8 cellular contexts compared by ENCODE assay signal in the genomic region with DNA sequence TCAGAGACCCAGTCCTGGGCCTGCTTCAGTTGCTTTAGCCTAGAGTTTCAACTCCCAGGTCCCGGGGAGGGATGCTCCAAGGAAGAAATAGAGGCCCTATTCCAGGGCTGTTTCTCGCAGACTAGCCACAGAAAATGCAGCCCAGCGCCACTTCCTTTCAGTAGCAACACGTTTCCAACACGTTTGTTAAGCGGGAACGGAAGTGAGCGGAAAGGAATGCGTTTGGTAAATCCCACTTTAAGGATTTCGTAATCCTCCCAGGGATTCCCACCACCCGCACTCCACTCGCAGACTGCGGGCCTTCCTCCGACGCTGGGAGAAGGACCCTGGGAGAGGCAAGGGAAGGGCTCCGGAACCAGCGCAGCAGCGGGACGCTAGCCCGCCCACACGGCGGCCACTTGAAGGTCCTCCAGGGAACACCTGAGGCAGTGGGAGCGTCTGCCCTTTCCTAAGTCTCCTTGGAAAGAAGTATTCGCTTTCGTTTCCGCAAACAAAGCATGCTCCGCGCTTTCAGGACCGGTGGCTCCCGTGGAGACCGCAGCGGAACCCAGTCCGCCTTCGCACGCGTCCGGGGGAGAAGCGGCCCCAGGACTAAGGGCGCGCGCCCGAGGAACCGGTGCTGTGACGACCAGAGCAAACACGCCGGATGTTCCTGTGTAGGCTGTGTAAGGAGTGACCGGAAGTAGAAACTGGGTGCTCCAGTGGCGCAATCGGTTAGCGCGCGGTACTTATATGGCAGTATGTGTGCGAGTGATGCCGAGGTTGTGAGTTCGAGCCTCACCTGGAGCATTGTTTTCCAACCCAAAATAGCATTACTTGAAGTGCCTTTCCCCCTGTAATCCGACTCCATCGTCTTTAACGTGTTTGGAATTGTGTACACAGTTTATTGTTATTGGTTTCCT.
DNase-seq lines count a peak whose midpoint lies in the region; ATAC-seq, FAIRE-seq and TF ChIP-seq lines count a peak whose summit lies in the region.

No MANE protein-coding gene starts in this region.

- TSS peak; percentile 60 for BruUV-seq in endothelial cell of umbilical vein (replicated peaks; lab: Mats Ljungman, UMichigan)

- peaks cover 11% of the 10 kb centered on the region for H3K4me1 Mint-ChIP-seq in activated CD8-positive, alpha-beta memory T cell treated with anti-CD3 and anti-CD28 coated beads, Interleukin-2, amount 10 ng/mL, durations not matched to agents 7 days and 5 days

- H3K27me3 Mint-ChIP-seq in activated CD8-positive, alpha-beta memory T cell treated with anti-CD3 and anti-CD28 coated beads, Interleukin-2, amount 10 ng/mL, durations not matched to agents 7 days and 5 days = peaks cover 22% of the 10 kb centered on the region

- peak overlapping the region; percentile 98 for H4K8ac ChIP-seq in mesenchymal stem cell (ENCODE audit: low read length)

- peak; percentile 82 for ATAC-seq in HG02623 (IDR thresholded peaks at IDR 0.05; ENCODE audit: unreplicated experiment)
- ATAC-seq in activated CD8-positive, alpha-beta memory T cell treated with anti-CD3 and anti-CD28 coated beads, Interleukin-2, amount 10 ng/mL, durations not matched to agents 7 days and 5 days = peak; percentile 82

- peak overlapping the region; percentile 83 for H3K4me2 ChIP-seq in endothelial cell of umbilical vein (ENCODE audit: insufficient read depth, low read length)
- peak overlapping the region; percentile 51 for H3K4me2 ChIP-seq in mesenchymal stem cell (ENCODE audit: low read length, poor library complexity, severe bottlenecking)

- H3K4me3 Mint-ChIP-seq in activated CD8-positive, alpha-beta memory T cell treated with anti-CD3 and anti-CD28 coated beads, Interleukin-2, amount 10 ng/mL, durations not matched to agents 7 days and 5 days = peak overlapping the region; percentile 78

- H3K27me3 ChIP-seq in endothelial cell of umbilical vein (ENCODE audit: control insufficient read depth in 2 of 2, insufficient read depth in 2 of 2, low read length in 2 of 2) = peaks cover 4 to 8% of the 10 kb centered on the region in 2 experiments
- no peaks in the 10 kb centered on the region for H3K27me3 ChIP-seq in mesenchymal stem cell (ENCODE audit: control insufficient read depth in 1 of 2, insufficient read depth in 1 of 2, low read length in 2 of 2)

- no peak overlapping the region for H3K23ac ChIP-seq in mesenchymal stem cell (ENCODE audit: low read length in 2 of 2)

- H4K91ac ChIP-seq in mesenchymal stem cell (ENCODE audit: low read length) = peak overlapping the region; percentile 81

- TF ChIP-seq CTCF in endothelial cell of umbilical vein (IDR thresholded peaks at IDR 0.05; ENCODE audit: extremely low read depth in 1 of 2, insufficient read depth in 1 of 2, low read depth in 1 of 2, low read length in 2 of 2) = no peak

- DNase-seq in Daoy (ENCODE audit: low read depth) = peak; percentile 96
- peak; percentile 76 for DNase-seq in NCI-H345 treated with DMSO at 0.1 percent for 48 hours (lab: John Stamatoyannopoulos, UW; ENCODE audit: unreplicated experiment)
- peak; percentile 71 for DNase-seq in activated CD8-positive, alpha-beta memory T cell treated with anti-CD3 and anti-CD28 coated beads, Interleukin-2, amount 10 ng/mL, durations not matched to agents 7 days and 5 days
- peak; percentile 69 for DNase-seq in endothelial cell of umbilical vein (ENCODE audit: low read depth, low spot score)
- DNase-seq in mesenchymal stem cell = peak; percentile 92
- DNase-seq in stimulated activated CD4-positive, alpha-beta T cell treated with anti-CD3 and anti-CD28 coated beads, TNF-alpha, amount 100 ng/mL, for 48 hours (ENCODE audit: low read depth in 3 of 3) = peak; percentile 34 to 54 (median 44)
- no peak for DNase-seq in NCI-H1694 (lab: John Stamatoyannopoulos, UW)

- no peaks in the 10 kb centered on the region for H3K4me1 ChIP-seq in endothelial cell of umbilical vein (ENCODE audit: control insufficient read depth, extremely low read depth, insufficient read depth, low read length)
- no peaks in the 10 kb centered on the region for H3K4me1 ChIP-seq in mesenchymal stem cell (ENCODE audit: control insufficient read depth, insufficient read depth, low read depth, low read length)

- peak; percentile 94 for FAIRE-seq in endothelial cell of umbilical vein (lab: Jason Lieb, UNC)

- H2AK5ac ChIP-seq in mesenchymal stem cell (ENCODE audit: low read length, severe bottlenecking) = no peak overlapping the region

- no peaks in the 10 kb centered on the region for H3K79me1 ChIP-seq in mesenchymal stem cell (replicated peaks; ENCODE audit: low read length, poor library complexity, severe bottlenecking)

- intact Hi-C loops in endothelial cell of umbilical vein (cut with micrococcal nuclease) = no loop called here

- H4K20me1 ChIP-seq in endothelial cell of umbilical vein (replicated peaks; ENCODE audit: control insufficient read depth, extremely low read depth, insufficient read depth, low read length) = no peaks in the 10 kb centered on the region

- H3K36me3 Mint-ChIP-seq in activated CD8-positive, alpha-beta memory T cell treated with anti-CD3 and anti-CD28 coated beads, Interleukin-2, amount 10 ng/mL, durations not matched to agents 7 days and 5 days = no peaks in the 10 kb centered on the region

- peak overlapping the region; percentile 8 for H2BK15ac ChIP-seq in mesenchymal stem cell (ENCODE audit: low read depth, poor library complexity, severe bottlenecking)

- CTCF ChIA-PET in activated CD8-positive, alpha-beta memory T cell treated with anti-CD3 and anti-CD28 coated beads, Interleukin-2, amount 10 ng/mL, durations not matched to agents 7 days and 5 days (lab: Charles Lee) = no interaction called here
- CTCF ChIA-PET in endothelial cell of umbilical vein (lab: Charles Lee) = no interaction called here

- H3K27ac ChIP-seq in endothelial cell of umbilical vein (ENCODE audit: insufficient read depth, low read depth, low read length) = peak overlapping the region; percentile 30
- H3K27ac ChIP-seq in mesenchymal stem cell (ENCODE audit: low read length, poor library complexity, severe bottlenecking) = peak overlapping the region; percentile 94

- peak overlapping the region in 1 of 2 experiments; percentile 79 for H3K14ac ChIP-seq in mesenchymal stem cell (ENCODE audit: low read length in 2 of 2)

- H3K36me3 ChIP-seq in endothelial cell of umbilical vein (ENCODE audit: control insufficient read depth in 2 of 2, extremely low read depth in 1 of 2, insufficient read depth in 2 of 2, low read length in 2 of 2) (no peaks in the 10 kb centered on the region), mesenchymal stem cell (ENCODE audit: control insufficient read depth in 1 of 2, insufficient read depth in 2 of 2, low read depth in 1 of 2, low read length in 2 of 2) (no peaks in the 10 kb centered on the region)

- under 1% methylated on average over 48 of the region's 58 CpGs for WGBS in mesenchymal stem cell

- no peaks in the 10 kb centered on the region for H3K9me1 ChIP-seq in endothelial cell of umbilical vein (replicated peaks; ENCODE audit: control insufficient read depth, extremely low read depth, insufficient read depth, low read length)

- H3K4me3 ChIP-seq in endothelial cell of umbilical vein (replicated peaks in 1 of 3; ENCODE audit: insufficient read depth in 1 of 3, low read depth in 1 of 3, low read length in 3 of 3) = peak overlapping the region; percentile 5 to 71 (median 64)
- H3K4me3 ChIP-seq in mesenchymal stem cell (ENCODE audit: insufficient read depth in 1 of 2, low read depth in 1 of 2, low read length in 2 of 2) = peak overlapping the region; percentile 74 to 90

- dilution Hi-C loops in endothelial cell of umbilical vein (cut with MboI; ENCODE audit: extremely low pct_ligation_motif_present, low sequenced_read_pairs) = no loop called here

- H2AFZ ChIP-seq in endothelial cell of umbilical vein (ENCODE audit: low read depth, low read length) (peak overlapping the region; percentile 84), mesenchymal stem cell (ENCODE audit: low read depth, low read length) (peak overlapping the region; percentile 97)

- no peaks in the 10 kb centered on the region for H3K79me2 ChIP-seq in endothelial cell of umbilical vein (ENCODE audit: control insufficient read depth, insufficient read depth, low read length)

- H2BK12ac ChIP-seq in mesenchymal stem cell (ENCODE audit: low read length in 2 of 2) = no peak overlapping the region

- H2BK5ac ChIP-seq in mesenchymal stem cell (ENCODE audit: low read depth, low read length, poor library complexity, severe bottlenecking) = peak overlapping the region; percentile 66

- POLR2A ChIA-PET in endothelial cell of umbilical vein (lab: Charles Lee) = no interaction called here

- H3K4ac ChIP-seq in mesenchymal stem cell (ENCODE audit: low read depth in 1 of 2, low read length in 2 of 2) = peak overlapping the region; percentile 87 to 88

- H3K9me3 ChIP-seq in endothelial cell of umbilical vein (replicated peaks; ENCODE audit: control insufficient read depth, insufficient read depth, low read length) (no peaks in the 10 kb centered on the region), mesenchymal stem cell (ENCODE audit: control insufficient read depth, low read length) (peaks cover 4% of the 10 kb centered on the region)

- no peak overlapping the region for H2BK120ac ChIP-seq in mesenchymal stem cell (ENCODE audit: low read depth, low read length)

- H3K9ac ChIP-seq in endothelial cell of umbilical vein (replicated peaks; ENCODE audit: extremely low read depth, insufficient read depth, low read length) (peak overlapping the region; percentile 52), mesenchymal stem cell (ENCODE audit: low read length) (peak overlapping the region; percentile 97)

- no peak for TF ChIP-seq POLR2A in endothelial cell of umbilical vein (IDR thresholded peaks at IDR 0.05; ENCODE audit: low read depth, low read length)

- peaks cover 10% of the 10 kb centered on the region for H3K9me3 Mint-ChIP-seq in activated CD8-positive, alpha-beta memory T cell treated with anti-CD3 and anti-CD28 coated beads, Interleukin-2, amount 10 ng/mL, durations not matched to agents 7 days and 5 days (ENCODE audit: low read depth)

- H3K27ac Mint-ChIP-seq in activated CD8-positive, alpha-beta memory T cell treated with anti-CD3 and anti-CD28 coated beads, Interleukin-2, amount 10 ng/mL, durations not matched to agents 7 days and 5 days = peak overlapping the region; percentile 73

- H3K18ac ChIP-seq in mesenchymal stem cell (ENCODE audit: low read depth in 1 of 2, low read length in 2 of 2) = peak overlapping the region; percentile 94

TF ChIP-seq in endothelial cell of umbilical vein, 7 proteins besides CTCF, POLR2A, EP300 and RAD21:
- TF ChIP-seq POLR2AphosphoS5 (IDR thresholded peaks at IDR 0.05; ENCODE audit: insufficient read depth, low read depth, low read length) (peak; percentile 6), FOS (IDR thresholded peaks at IDR 0.05; ENCODE audit: borderline replicate concordance, insufficient read depth, low read length) (no peak)
